ENCODE assay signal across 8 cellular contexts in the genomic region with DNA sequence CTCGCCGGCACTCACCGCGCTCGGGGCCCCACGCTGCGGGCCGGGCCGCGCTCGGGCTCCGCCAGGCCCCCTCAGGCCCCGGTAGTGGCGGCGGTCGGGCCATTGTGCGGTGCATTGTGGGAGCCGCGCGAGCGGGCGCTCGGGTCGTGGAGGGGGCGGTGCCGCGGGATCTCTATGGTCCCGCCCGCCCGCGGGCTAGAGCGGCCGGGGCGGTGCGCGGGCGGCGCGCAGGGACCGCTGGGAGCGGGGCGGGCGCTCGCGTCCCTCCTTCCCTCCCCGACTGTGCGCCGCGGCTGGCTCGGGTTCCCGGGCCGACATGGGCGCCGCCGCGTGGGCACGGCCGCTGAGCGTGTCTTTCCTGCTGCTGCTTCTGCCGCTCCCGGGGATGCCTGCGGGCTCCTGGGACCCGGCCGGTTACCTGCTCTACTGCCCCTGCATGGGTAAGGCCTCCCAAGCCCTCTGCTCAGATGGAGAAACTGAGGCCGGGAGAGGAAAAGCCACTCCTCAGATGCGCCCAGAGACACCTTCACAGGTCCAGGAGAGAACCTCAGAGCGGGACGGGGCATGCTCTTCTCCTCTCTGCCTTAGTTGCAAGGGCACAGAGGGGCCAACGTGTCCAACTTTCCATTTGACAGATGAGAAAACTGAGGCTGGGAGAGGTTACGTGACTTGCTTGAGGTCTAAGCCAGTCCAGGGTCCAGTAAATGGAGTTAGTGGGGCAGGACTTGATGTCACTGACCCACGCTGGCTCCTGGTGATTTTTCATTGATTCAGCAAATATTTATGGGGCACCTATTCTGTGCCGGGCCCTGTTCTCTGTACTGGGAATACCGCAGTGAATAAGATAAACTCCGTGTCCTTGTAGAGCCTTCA. TPM values are rescaled to one million over a fixed set of nuclear protein-coding genes. Genes with fewer than 3 reads are reported as not detected.
DNase-seq lines count a peak whose midpoint lies in the region; ATAC-seq and TF ChIP-seq lines count a peak whose summit lies in the region.

A gene with protein sequence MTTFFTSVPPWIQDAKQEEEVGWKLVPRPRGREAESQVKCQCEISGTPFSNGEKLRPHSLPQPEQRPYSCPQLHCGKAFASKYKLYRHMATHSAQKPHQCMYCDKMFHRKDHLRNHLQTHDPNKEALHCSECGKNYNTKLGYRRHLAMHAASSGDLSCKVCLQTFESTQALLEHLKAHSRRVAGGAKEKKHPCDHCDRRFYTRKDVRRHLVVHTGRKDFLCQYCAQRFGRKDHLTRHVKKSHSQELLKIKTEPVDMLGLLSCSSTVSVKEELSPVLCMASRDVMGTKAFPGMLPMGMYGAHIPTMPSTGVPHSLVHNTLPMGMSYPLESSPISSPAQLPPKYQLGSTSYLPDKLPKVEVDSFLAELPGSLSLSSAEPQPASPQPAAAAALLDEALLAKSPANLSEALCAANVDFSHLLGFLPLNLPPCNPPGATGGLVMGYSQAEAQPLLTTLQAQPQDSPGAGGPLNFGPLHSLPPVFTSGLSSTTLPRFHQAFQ (minus strand): TSS at position 118 of the 873 bp plus-strand sequence. CDS start 5,565 bp downstream, outside the sequence.
POFUT1 (plus strand) TSS at position 255 of the 873 bp plus-strand sequence; CDS start at position 317, 62 bp downstream.

- no peak for TF ChIP-seq CTCF in mesothelial cell of epicardium (IDR thresholded peaks at IDR 0.05; ENCODE audit: unreplicated experiment)

- peak within 1 kb of the TSS; percentile 96 for H3K4me3 Mint-ChIP-seq in mesothelial cell of epicardium

- H3K4me1 ChIP-seq in endocrine pancreas (ENCODE audit: control insufficient read depth, insufficient read depth, low read length) = peaks cover 22% of the 10 kb centered on the region

- peak within 1 kb of the TSS; percentile 64 for H3K4me3 ChIP-seq in endocrine pancreas (ENCODE audit: control insufficient read depth, insufficient read depth, low read length)

- H3K9me3 ChIP-seq in endocrine pancreas (ENCODE audit: control insufficient read depth, low read length) = no peaks in the 10 kb centered on the region

- no peaks in the 10 kb centered on the region for H3K27me3 ChIP-seq in endocrine pancreas (ENCODE audit: control insufficient read depth, insufficient read depth, low read length)

- H3K9ac ChIP-seq in endocrine pancreas (ENCODE audit: control insufficient read depth, insufficient read depth, low read length) = peak within 1 kb of the TSS; percentile 97

- H3K36me3 Mint-ChIP-seq in mesothelial cell of epicardium = peaks cover 8% of the 10 kb centered on the region

- DNase-seq in Caki2 (ENCODE audit: low read depth) (peak; percentile 88), HS-27A (ENCODE audit: low read depth) (peak; percentile 23), NOMO-1 treated with DMSO at 0.1 percent for 48 hours (lab: John Stamatoyannopoulos, UW; ENCODE audit: unreplicated experiment) (peak; percentile 80), mesothelial cell of epicardium (ENCODE audit: low spot score in 2 of 2, unreplicated experiment in 2 of 2) (peak; percentile 82 to 89)
- DNase-seq in activated CD8-positive, alpha-beta memory T cell treated with anti-CD3 and anti-CD28 coated beads for 48 hours (ENCODE audit: low read depth in 2 of 3, low spot score in 2 of 3) = peak; percentile 77 to 84 (median 84)
- peak; percentile 73 to 85 for DNase-seq in stimulated activated CD8-positive, alpha-beta memory T cell treated with anti-CD3 and anti-CD28 coated beads, Interleukin-15, amount 100 ng/mL, for 4 hours (ENCODE audit: low read depth in 2 of 2)

- H3K27ac Mint-ChIP-seq in mesothelial cell of epicardium = peak within 1 kb of the TSS; percentile 91

- peak; percentile 62 for ATAC-seq in GM19468 (IDR thresholded peaks at IDR 0.05; ENCODE audit: extremely low read depth, unreplicated experiment)

- no peaks in the 10 kb centered on the region for H3K27me3 Mint-ChIP-seq in mesothelial cell of epicardium (ENCODE audit: low read depth)

- no peaks in the 10 kb centered on the region for H3K36me3 ChIP-seq in endocrine pancreas (ENCODE audit: control insufficient read depth, insufficient read depth, low read length)

- in situ Hi-C loops in Caki2 (cut with HindIII; ENCODE audit: low pct_unique_long_range_greater_than_20kb, low sequenced_read_pairs) = no loop called here

- H3K4me1 Mint-ChIP-seq in mesothelial cell of epicardium = peaks cover 57% of the 10 kb centered on the region

- no peaks in the 10 kb centered on the region for H3K9me3 Mint-ChIP-seq in mesothelial cell of epicardium

RNA-seq across cellular contexts. Expression of the first gene that starts in this region (rescaled TPM):
- 0.35 and 0.37 TPM in 2 replicates for total RNA-seq in Caki2 (2014; rRNA removed; shearing (Covaris generic); ENCODE audit: low replicate concordance)
- total RNA-seq in mesothelial cell of epicardium = 37.4 to 38.1 TPM (median 37.8 TPM) in 3 replicates

RNA-seq across cellular contexts. Expression of gene POFUT1, which starts in this region (rescaled TPM):
- total RNA-seq in Caki2 (2014; rRNA removed; shearing (Covaris generic); ENCODE audit: low replicate concordance) = 62.2 and 65.7 TPM in 2 replicates
- 43.7 to 46.3 TPM (median 45.3 TPM) in 3 replicates for total RNA-seq in mesothelial cell of epicardium

Comparison
In these comparisons a context has a peak if more than half of its experiments do, and no peak if none do; other contexts are left out.
1. Peak in every context shown above with its lines: DNase-seq, ATAC-seq and H3K4me3 ChIP-seq.
2. RNA of the first gene that starts in this region (total RNA-seq): 37.4 to 38.1 TPM in mesothelial cell of epicardium; 0.35 to 0.37 TPM in Caki2; every median in the first group is over 10 times any median in the second.
3. DNase-seq: peak in every context shown above with its lines; median percentile 88 in Caki2; 86 in mesothelial cell of epicardium; 84 in activated CD8-positive, alpha-beta memory T cell treated with anti-CD3 and anti-CD28 coated beads for 48 hours; 80 in NOMO-1 treated with DMSO at 0.1 percent for 48 hours; 79 in stimulated activated CD8-positive, alpha-beta memory T cell treated with anti-CD3 and anti-CD28 coated beads, Interleukin-15, amount 100 ng/mL, for 4 hours; 23 in HS-27A.